1 cellular context compared by ENCODE assay signal in the genomic region with DNA sequence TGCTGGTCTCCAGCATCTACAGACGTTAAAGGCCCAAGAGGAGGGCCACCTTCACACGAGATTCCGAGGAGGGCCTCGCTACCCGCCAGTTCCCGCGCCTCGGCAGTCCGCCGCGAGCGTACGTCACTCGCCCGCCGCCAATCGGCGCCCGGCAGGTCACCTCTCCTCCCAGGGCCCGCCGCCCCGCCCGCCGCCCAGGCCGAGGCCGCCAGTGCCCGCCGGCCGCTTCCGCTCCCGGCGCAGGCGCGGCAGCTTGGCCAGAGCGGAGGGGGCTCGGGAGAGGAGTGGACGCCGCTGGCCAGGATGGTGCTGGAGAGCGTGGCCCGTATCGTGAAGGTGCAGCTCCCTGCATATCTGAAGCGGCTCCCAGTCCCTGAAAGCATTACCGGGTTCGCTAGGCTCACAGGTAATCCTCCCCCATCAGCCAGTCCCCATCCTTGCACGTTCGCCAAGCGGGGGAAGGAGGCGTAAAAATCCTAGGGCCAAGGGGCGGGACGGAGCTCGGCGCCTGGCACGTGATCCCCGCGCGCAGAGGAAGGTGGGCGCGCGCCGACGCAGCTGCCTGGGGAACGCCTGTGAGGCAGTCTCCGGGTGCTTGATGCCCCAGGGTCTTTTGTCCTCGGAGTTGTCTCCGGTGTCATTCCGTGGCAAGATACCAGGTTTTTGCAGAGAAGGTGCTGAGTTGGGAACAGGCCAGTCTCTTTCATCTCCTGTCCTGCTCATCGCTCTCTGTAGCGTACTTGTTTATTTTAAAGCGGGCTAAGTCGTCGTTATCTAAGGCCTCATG.
A peak's percentile ranks its signal among the peaks of the same experiment; 100 is the strongest.
TF ChIP-seq lines count a peak whose summit lies in the region.

A gene with protein sequence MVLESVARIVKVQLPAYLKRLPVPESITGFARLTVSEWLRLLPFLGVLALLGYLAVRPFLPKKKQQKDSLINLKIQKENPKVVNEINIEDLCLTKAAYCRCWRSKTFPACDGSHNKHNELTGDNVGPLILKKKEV (plus strand): TSS at position 211 of the 787 bp plus-strand sequence. CDS start 93 bp downstream, at position 304.

TF ChIP-seq in H1, 55 proteins besides CTCF, POLR2A, EP300 and RAD21 (continued from another document):
- TF ChIP-seq RBBP5 (IDR thresholded peaks at IDR 0.05; ENCODE audit: borderline replicate concordance, low read depth, low read length) (peak; percentile 98), ASH2L (IDR thresholded peaks at IDR 0.05; ENCODE audit: low read length) (peak; percentile 91)
